ENCODE assay signal across 23 cellular contexts in genomic region chr11:544817-545166, GRCh38.
"Had no signal": no experiment of that assay in that cellular context is flagged by ENCODE, and none has a peak within 500 bp of the region (broad histone marks: within the 10 kb centered on the region; RNA-seq: fewer than 3 reads in every experiment).

No MANE protein-coding gene starts in this region.

- H3K27ac Mint-ChIP-seq: natural killer cell treated with Interleukin-12 subunit alpha and Interleukin-12 subunit beta and Interleukin-15 and Interleukin-18, amount 100 ng/mL, for 72 hours; nephron progenitor cell; stimulated activated effector memory CD8-positive, alpha-beta T cell treated with anti-CD3 and anti-CD28 coated beads, Interleukin-12 subunit alpha, Interleukin-12 subunit beta, amount 100 ng/mL, for 72 hours; stimulated activated naive B cell treated with anti-CD40 and anti-IgM and Interleukin-4, amounts not matched to agents 10 μg/mL and 1 μg/mL and 100 μg/mL, for 72 hours had no signal

- H3K27me3 Mint-ChIP-seq: natural killer cell treated with Interleukin-12 subunit alpha and Interleukin-12 subunit beta and Interleukin-15 and Interleukin-18, amount 100 ng/mL, for 72 hours; stimulated activated naive B cell treated with anti-CD40 and anti-IgM and Interleukin-4, amounts not matched to agents 10 μg/mL and 1 μg/mL and 100 μg/mL, for 72 hours had no signal

- H3K4me1 ChIP-seq: pancreas, prostate gland, right lobe of liver, sigmoid colon, stomach, thyroid gland, tibial nerve, upper lobe of left lung, vagina had no signal

- DNase-seq: naive thymus-derived CD8-positive, alpha-beta T cell; nephron progenitor cell; occipital lobe; sigmoid colon; stimulated activated CD4-positive, alpha-beta T cell treated with anti-CD3 and anti-CD28 coated beads, Interleukin-15, amount 100 ng/mL, for 24 hours; stimulated activated CD4-positive, alpha-beta T cell treated with anti-CD3 and anti-CD28 coated beads, Interleukin-2, amount 100 ng/mL, for 24 hours; stimulated activated CD4-positive, alpha-beta T cell treated with anti-CD3 and anti-CD28 coated beads, Interleukin-2, amount 100 ng/mL, for 48 hours; stimulated activated CD4-positive, alpha-beta T cell treated with anti-CD3 and anti-CD28 coated beads, Interleukin-4, amount 100 ng/mL, for 24 hours; stimulated activated naive B cell treated with anti-CD40 and anti-IgM and Interleukin-4, amounts not matched to agents 10 μg/mL and 1 μg/mL and 100 μg/mL, for 72 hours; stimulated activated naive CD4-positive, alpha-beta T cell treated with Interleukin-2 at 50 U/mL for 16 hours; stomach; thyroid gland; trophoblast cell had no signal

- H3K27me3 ChIP-seq: pancreas, right lobe of liver, stomach, thyroid gland, upper lobe of left lung, vagina had no signal

- H3K9me3 Mint-ChIP-seq: naive thymus-derived CD8-positive, alpha-beta T cell; natural killer cell treated with Interleukin-12 subunit alpha and Interleukin-12 subunit beta and Interleukin-15 and Interleukin-18, amount 100 ng/mL, for 72 hours; nephron progenitor cell; neural crest cell; stimulated activated effector memory CD8-positive, alpha-beta T cell treated with anti-CD3 and anti-CD28 coated beads, Interleukin-12 subunit alpha, Interleukin-12 subunit beta, amount 100 ng/mL, for 72 hours; stimulated activated naive B cell treated with anti-CD40 and anti-IgM and Interleukin-4, amounts not matched to agents 10 μg/mL and 1 μg/mL and 100 μg/mL, for 72 hours had no signal

- ATAC-seq: naive thymus-derived CD8-positive, alpha-beta T cell; natural killer cell treated with Interleukin-12 subunit alpha and Interleukin-12 subunit beta and Interleukin-15 and Interleukin-18, amount 100 ng/mL, for 72 hours; pancreas; stimulated activated effector memory CD8-positive, alpha-beta T cell treated with anti-CD3 and anti-CD28 coated beads, Interleukin-12 subunit alpha, Interleukin-12 subunit beta, amount 100 ng/mL, for 72 hours; stimulated activated naive B cell treated with anti-CD40 and anti-IgM and Interleukin-4, amounts not matched to agents 10 μg/mL and 1 μg/mL and 100 μg/mL, for 72 hours had no signal

- H3K4me1 Mint-ChIP-seq: naive thymus-derived CD8-positive, alpha-beta T cell; neural crest cell; stimulated activated effector memory CD8-positive, alpha-beta T cell treated with anti-CD3 and anti-CD28 coated beads, Interleukin-12 subunit alpha, Interleukin-12 subunit beta, amount 100 ng/mL, for 72 hours had no signal

- H3K9me3 ChIP-seq: pancreas, prostate gland, right lobe of liver, sigmoid colon, stomach, thoracic aorta, thyroid gland, tibial nerve, upper lobe of left lung, vagina had no signal

- H3K4me3 ChIP-seq: pancreas, prostate gland, right lobe of liver, sigmoid colon, stomach, thoracic aorta, thyroid gland, tibial nerve, upper lobe of left lung, vagina had no signal

- H3K27ac ChIP-seq: pancreas, prostate gland, right lobe of liver, sigmoid colon, stomach, thoracic aorta, thyroid gland, tibial nerve, upper lobe of left lung, vagina had no signal

- H3K36me3 ChIP-seq: pancreas, prostate gland, right lobe of liver, sigmoid colon, stomach, thoracic aorta, thyroid gland, tibial nerve, upper lobe of left lung, vagina had no signal

- H3K4me3 Mint-ChIP-seq: naive thymus-derived CD8-positive, alpha-beta T cell; natural killer cell treated with Interleukin-12 subunit alpha and Interleukin-12 subunit beta and Interleukin-15 and Interleukin-18, amount 100 ng/mL, for 72 hours; nephron progenitor cell; neural crest cell; stimulated activated effector memory CD8-positive, alpha-beta T cell treated with anti-CD3 and anti-CD28 coated beads, Interleukin-12 subunit alpha, Interleukin-12 subunit beta, amount 100 ng/mL, for 72 hours; stimulated activated naive B cell treated with anti-CD40 and anti-IgM and Interleukin-4, amounts not matched to agents 10 μg/mL and 1 μg/mL and 100 μg/mL, for 72 hours had no signal
